In genomic region chr22:19723165-19723989, GRCh38 we compare ENCODE assay signal across 8 cellular contexts. TPM values are rescaled to one million over a fixed set of nuclear protein-coding genes. Genes with fewer than 3 reads are reported as not detected.
DNase-seq lines count a peak whose midpoint lies in the region; ATAC-seq, FAIRE-seq and TF ChIP-seq lines count a peak whose summit lies in the region.

TSS of gene GP1BB (plus strand) at chr22:19723539. CDS start at chr22:19723570, 31 bp downstream.

- ATAC-seq in lower lobe of right lung, result peak; percentile 46 to 82
- no peak for ATAC-seq in GM19463 (IDR thresholded peaks at IDR 0.05; ENCODE audit: unreplicated experiment)

- H3K27me3 ChIP-seq in lower lobe of right lung (ENCODE audit: low read depth), result peaks cover 54% of the 10 kb centered on the region
- H3K27me3 ChIP-seq in vagina, result no peaks in the 10 kb centered on the region

- H3K36me3 ChIP-seq in lower lobe of right lung (no peaks in the 10 kb centered on the region), vagina (peaks cover 0 to 32% of the 10 kb centered on the region in 2 donors)

- FAIRE-seq in HTR-8/SVneo (lab: Jason Lieb, UNC), result no peak

- H3K4me1 ChIP-seq in lower lobe of right lung, result peaks cover 21% of the 10 kb centered on the region
- peaks cover 27% of the 10 kb centered on the region for H3K4me1 ChIP-seq in vagina

- in situ Hi-C loops in ACHN (cut with HindIII; ENCODE audit: low pct_ligation_motif_present, low pct_unique_long_range_greater_than_20kb, low sequenced_read_pairs), result no loop called here

- DNase-seq in ACHN (peak; percentile 42), LNCaP clone FGC (ENCODE audit: low read depth) (no peak), astrocyte of the hippocampus (ENCODE audit: low read depth, low spot score) (peak; percentile 65), lower lobe of right lung (peak; percentile 61), vagina (ENCODE audit: extremely low spot score in 2 of 2) (no peak), AG20443 (ENCODE audit: low spot score) (no peak), HTR-8/SVneo (ENCODE audit: insufficient read length, low spot score) (no peak)

- TF ChIP-seq CTCF in LNCaP clone FGC (IDR thresholded peaks at IDR 0.05; ENCODE audit: control insufficient read depth, extremely low read depth, insufficient read depth) (0 out of 2 replicates have a peak, but pooled peaks have one; percentile 13), lower lobe of right lung (IDR thresholded peaks at IDR 0.05) (peak; percentile 14), vagina (IDR thresholded peaks at IDR 0.05) (no peak)

- H3K9me3 ChIP-seq in lower lobe of right lung, result no peaks in the 10 kb centered on the region
- H3K9me3 ChIP-seq in vagina, result no peaks in the 10 kb centered on the region

- intact Hi-C loops in lower lobe of right lung (cut with DNase I), result no loop called here
- intact Hi-C loops in vagina (cut with DNase I), result no loop called here

- H3K27ac ChIP-seq in lower lobe of right lung (no peak within 1 kb of the TSS), vagina (no peak within 1 kb of the TSS)

- no peak for TF ChIP-seq POLR2A in vagina (IDR thresholded peaks at IDR 0.05)

- H3K4me3 ChIP-seq in LNCaP clone FGC (ENCODE audit: low read depth, low read length) (no peak within 1 kb of the TSS), lower lobe of right lung (peak within 1 kb of the TSS; percentile 36), vagina (peak within 1 kb of the TSS in 1 of 2 donors; percentile 36)

RNA-seq across cellular contexts. Expression of gene GP1BB, which starts in this region (rescaled TPM):
- total RNA-seq in lower lobe of right lung, result 2.8 TPM
- 14.5 TPM for total RNA-seq in vagina

Comparison
In these comparisons a context has a peak if more than half of its experiments do, and no peak if none do; other contexts are left out.
1. DNase-seq: peak in ACHN (single experiment), astrocyte of the hippocampus (single experiment) and lower lobe of right lung (single experiment); none in LNCaP clone FGC (single experiment), vagina (0 of 2), AG20443 (single experiment) and HTR-8/SVneo (single experiment).
2. CTCF ChIP-seq: peak in LNCaP clone FGC (single experiment) and lower lobe of right lung (single experiment); none in vagina (0 of 3).